ENCODE assay signal across 12 cellular contexts in the genomic region with DNA sequence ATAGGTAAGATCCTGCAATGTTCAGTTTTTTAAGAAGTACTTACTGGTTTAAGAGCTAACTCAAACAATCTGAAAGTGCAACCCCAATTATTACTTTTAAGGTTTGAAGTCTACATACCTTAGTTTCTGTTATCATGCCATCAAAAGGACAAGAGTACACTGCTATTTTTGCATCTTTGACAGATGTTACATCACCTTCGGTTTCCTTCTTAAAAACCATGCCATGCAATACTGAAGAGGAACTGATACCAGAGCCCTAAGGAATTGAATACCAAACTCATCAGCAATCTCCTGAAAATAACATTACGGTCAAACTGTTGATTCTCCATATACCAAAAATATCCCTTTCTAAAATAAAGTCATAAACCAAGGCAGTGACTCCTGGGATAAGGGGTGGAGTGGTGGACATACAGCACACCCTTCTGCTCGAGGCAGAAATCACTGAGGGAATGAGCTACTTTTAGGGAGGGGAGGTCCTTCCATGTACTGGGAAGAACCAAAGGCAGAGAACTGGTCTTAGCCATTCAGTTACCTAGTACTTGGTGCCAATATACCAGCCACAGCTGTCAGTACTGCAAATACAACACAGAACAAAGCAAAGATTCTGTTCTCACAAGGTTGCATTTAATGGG. TPM values are rescaled to one million over a fixed set of nuclear protein-coding genes. Genes with fewer than 3 reads are reported as not detected.
A peak's percentile ranks its signal among the peaks of the same experiment; 100 is the strongest.
DNase-seq lines count a peak whose midpoint lies in the region; ATAC-seq and TF ChIP-seq lines count a peak whose summit lies in the region.
"Had no signal": no experiment of that assay in that cellular context is flagged by ENCODE, and none has a peak within 500 bp of the region (broad histone marks: within the 10 kb centered on the region; RNA-seq: fewer than 3 reads in every experiment).

No MANE protein-coding gene starts in this region.

- H3K27ac Mint-ChIP-seq in CD14-positive monocyte = peak overlapping the region; percentile 74 to 90 (median 85)
- no peak overlapping the region for H3K27ac Mint-ChIP-seq in activated CD8-positive, alpha-beta T cell treated with anti-CD3 and anti-CD28 coated beads, Interleukin-2, amount 10 ng/mL, durations not matched to agents 7 days and 5 days
- no peak overlapping the region for H3K27ac Mint-ChIP-seq in CD4-positive, alpha-beta memory T cell

- H3K4me1 Mint-ChIP-seq in CD14-positive monocyte = peaks cover 14% of the 10 kb centered on the region
- H3K4me1 Mint-ChIP-seq in activated CD8-positive, alpha-beta T cell treated with anti-CD3 and anti-CD28 coated beads, Interleukin-2, amount 10 ng/mL, durations not matched to agents 7 days and 5 days (ENCODE audit: low read depth) = peaks cover 6% of the 10 kb centered on the region
- peaks cover 2 to 10% (median 5%) of the 10 kb centered on the region in 4 donors for H3K4me1 Mint-ChIP-seq in CD4-positive, alpha-beta memory T cell

- H3K27me3 ChIP-seq in CD4-positive, alpha-beta memory T cell (ENCODE audit: insufficient read depth, low read length) = no peaks in the 10 kb centered on the region
- no peaks in the 10 kb centered on the region for H3K27me3 ChIP-seq in uterus
- H3K27me3 ChIP-seq: BE2C, testis had no signal

- DNase-seq in CD14-positive monocyte (ENCODE audit: low spot score) = no peak
- DNase-seq in NB4 (ENCODE audit: low read depth) = peak; percentile 48
- DNase-seq in activated CD8-positive, alpha-beta T cell treated with anti-CD3 and anti-CD28 coated beads, Interleukin-2, amount 10 ng/mL, durations not matched to agents 7 days and 5 days = no peak
- no peak for DNase-seq in inferior parietal cortex (ENCODE audit: extremely low spot score)
- DNase-seq in CD4-positive, alpha-beta memory T cell = no peak
- DNase-seq in uterus = no peak
- DNase-seq: activated CD4-positive, alpha-beta T cell treated with anti-CD3 and anti-CD28 coated beads for 48 hours; BE2C; NCI-H82; testis had no signal

- TF ChIP-seq POLR2A in NB4 (IDR thresholded peaks at IDR 0.05; ENCODE audit: extremely low read depth, insufficient read length) = no peak
- no peak for TF ChIP-seq POLR2A in uterus (IDR thresholded peaks at IDR 0.05)

- peaks cover under 1% of the 10 kb centered on the region for H3K4me1 ChIP-seq in CD4-positive, alpha-beta memory T cell (ENCODE audit: insufficient read depth, low read length)
- no peaks in the 10 kb centered on the region for H3K4me1 ChIP-seq in uterus
- H3K4me1 ChIP-seq: BE2C, testis had no signal

- POLR2A ChIA-PET in activated CD8-positive, alpha-beta T cell treated with anti-CD3 and anti-CD28 coated beads, Interleukin-2, amount 10 ng/mL, durations not matched to agents 7 days and 5 days (lab: Charles Lee) = interaction anchor here (0.9 to 1.2 kb wide), 2 partner anchors 9 to 40 kb away, joined by 4 read pairs; partner anchors contain the start of genes CCT8 and USP16
- POLR2A ChIA-PET in CD4-positive, alpha-beta memory T cell (lab: Charles Lee; ENCODE audit: partially characterized antibody) = interaction anchor here (0.8 to 1.0 kb wide), 3 partner anchors 9 to 72 kb away, joined by 3 read pairs; partner anchors contain the start of genes CCT8 and LTN1

- intact Hi-C loops in CD14-positive monocyte (cut with micrococcal nuclease) (loop anchor here (5.0 to 10.0 kb wide), 2 partner anchors 33 to 80 kb away; no protein-coding TSS in a partner anchor), uterus (cut with DNase I; ENCODE audit: low total_unique reads) (no loop called here)
- intact Hi-C loops in CD4-positive, alpha-beta memory T cell (cut with micrococcal nuclease) = no loop called here

- H3K4me3 ChIP-seq in NB4 (ENCODE audit: low read depth, low read length) (no peak overlapping the region), uterus (no peak overlapping the region)
- H3K4me3 ChIP-seq in CD4-positive, alpha-beta memory T cell (ENCODE audit: low read length in 2 of 2) = no peak overlapping the region
- H3K4me3 ChIP-seq: testis had no signal

- H3K4me3 Mint-ChIP-seq in CD14-positive monocyte = peak overlapping the region in 1 of 2 donors; percentile 67
- no peak overlapping the region for H3K4me3 Mint-ChIP-seq in activated CD8-positive, alpha-beta T cell treated with anti-CD3 and anti-CD28 coated beads, Interleukin-2, amount 10 ng/mL, durations not matched to agents 7 days and 5 days
- H3K4me3 Mint-ChIP-seq in CD4-positive, alpha-beta memory T cell = no peak overlapping the region

- H3K36me3 ChIP-seq in CD4-positive, alpha-beta memory T cell (ENCODE audit: insufficient read depth, low read length) = peaks cover 79% of the 10 kb centered on the region
- no peaks in the 10 kb centered on the region for H3K36me3 ChIP-seq in uterus

- peak; percentile 93 for ATAC-seq in GM19043 (IDR thresholded peaks at IDR 0.05; ENCODE audit: low read depth, unreplicated experiment)
- ATAC-seq in HG02885 (IDR thresholded peaks at IDR 0.05; ENCODE audit: poor library complexity, unreplicated experiment) = peak; percentile 100
- no peak for ATAC-seq in activated CD8-positive, alpha-beta T cell treated with anti-CD3 and anti-CD28 coated beads, Interleukin-2, amount 10 ng/mL, durations not matched to agents 7 days and 5 days

- TF ChIP-seq CTCF in CD14-positive monocyte (IDR thresholded peaks at IDR 0.05) (no peak), NB4 (IDR thresholded peaks at IDR 0.05; ENCODE audit: low read depth, low read length) (no peak), uterus (IDR thresholded peaks at IDR 0.05) (no peak)

- H3K27me3 Mint-ChIP-seq in CD14-positive monocyte (ENCODE audit: low read depth in 3 of 3) = no peaks in the 10 kb centered on the region
- no peaks in the 10 kb centered on the region for H3K27me3 Mint-ChIP-seq in activated CD8-positive, alpha-beta T cell treated with anti-CD3 and anti-CD28 coated beads, Interleukin-2, amount 10 ng/mL, durations not matched to agents 7 days and 5 days (ENCODE audit: low read depth)
- H3K27me3 Mint-ChIP-seq in CD4-positive, alpha-beta memory T cell = no peaks in the 10 kb centered on the region

- no peaks in the 10 kb centered on the region for H3K9me3 Mint-ChIP-seq in CD14-positive monocyte
- H3K9me3 Mint-ChIP-seq in activated CD8-positive, alpha-beta T cell treated with anti-CD3 and anti-CD28 coated beads, Interleukin-2, amount 10 ng/mL, durations not matched to agents 7 days and 5 days (ENCODE audit: insufficient read depth) = no peaks in the 10 kb centered on the region
- no peaks in the 10 kb centered on the region for H3K9me3 Mint-ChIP-seq in CD4-positive, alpha-beta memory T cell

- CTCF ChIA-PET in activated CD8-positive, alpha-beta T cell treated with anti-CD3 and anti-CD28 coated beads, Interleukin-2, amount 10 ng/mL, durations not matched to agents 7 days and 5 days (lab: Charles Lee) = interaction anchor here (0.7 to 1.0 kb wide), 2 partner anchors 16 to 39 kb away, joined by 3 read pairs; no protein-coding TSS in a partner anchor
- CTCF ChIA-PET in CD4-positive, alpha-beta memory T cell (lab: Charles Lee; ENCODE audit: partially characterized antibody) = no interaction called here

- peaks cover 75 to 85% of the 10 kb centered on the region in 2 donors for H3K36me3 Mint-ChIP-seq in CD14-positive monocyte
- H3K36me3 Mint-ChIP-seq in activated CD8-positive, alpha-beta T cell treated with anti-CD3 and anti-CD28 coated beads, Interleukin-2, amount 10 ng/mL, durations not matched to agents 7 days and 5 days (ENCODE audit: low read depth) = peaks cover 75% of the 10 kb centered on the region
- H3K36me3 Mint-ChIP-seq in CD4-positive, alpha-beta memory T cell = peaks cover 55 to 84% of the 10 kb centered on the region in 2 donors

- H3K27ac ChIP-seq in CD4-positive, alpha-beta memory T cell (ENCODE audit: low read depth, low read length) = no peak overlapping the region
- H3K27ac ChIP-seq in uterus = no peak overlapping the region
- H3K27ac ChIP-seq: testis had no signal

- H3K9me3 ChIP-seq in CD4-positive, alpha-beta memory T cell (ENCODE audit: control insufficient read depth in 1 of 2, low read length in 2 of 2) = no peaks in the 10 kb centered on the region
- no peaks in the 10 kb centered on the region for H3K9me3 ChIP-seq in uterus
- H3K9me3 ChIP-seq: BE2C, testis had no signal

RNA-seq across cellular contexts. Expression of gene CCT8, which starts 8.5 kb away (rescaled TPM):
- polyA plus RNA-seq in CD14-positive monocyte = 100 to 1,000 TPM; 169 to 173 TPM
- total RNA-seq in activated CD8-positive, alpha-beta T cell treated with anti-CD3 and anti-CD28 coated beads, Interleukin-2, amount 10 ng/mL, durations not matched to agents 7 days and 5 days = 100 to 1,000 TPM; 243 to 246 TPM
- total RNA-seq in CD4-positive, alpha-beta memory T cell = 100 to 1,000 TPM; 109 to 114 TPM
- polyA plus RNA-seq in CD4-positive, alpha-beta memory T cell = 100 to 1,000 TPM; 130 to 173 TPM
- 100 to 1,000 TPM in 2 of 4 donors, 10 to 100 TPM in 2; 34.6 to 186 (median 115) TPM for total RNA-seq in uterus

RNA-seq across cellular contexts. Expression of gene USP16, which starts 40.5 kb away (rescaled TPM):
- 10 to 100 TPM; 11.6 to 23.6 TPM for polyA plus RNA-seq in CD14-positive monocyte
- 10 to 100 TPM; 31.8 to 33.7 TPM for total RNA-seq in activated CD8-positive, alpha-beta T cell treated with anti-CD3 and anti-CD28 coated beads, Interleukin-2, amount 10 ng/mL, durations not matched to agents 7 days and 5 days
- total RNA-seq in CD4-positive, alpha-beta memory T cell = 10 to 100 TPM; 53.5 to 57.2 TPM
- polyA plus RNA-seq in CD4-positive, alpha-beta memory T cell = 10 to 100 TPM; 19.6 to 39.8 TPM
- total RNA-seq in uterus = 10 to 100 TPM; 19.0 to 53.2 (median 44.4) TPM

RNA-seq across cellular contexts. Expression of gene RWDD2B, which starts 45.8 kb away (rescaled TPM):
- polyA plus RNA-seq in CD14-positive monocyte = 1 to 10 TPM; 4.7 to 5.2 TPM
- total RNA-seq in activated CD8-positive, alpha-beta T cell treated with anti-CD3 and anti-CD28 coated beads, Interleukin-2, amount 10 ng/mL, durations not matched to agents 7 days and 5 days = 1 to 10 TPM; 8.3 to 8.7 TPM
- total RNA-seq in CD4-positive, alpha-beta memory T cell = 1 to 10 TPM; 5.6 to 6.2 TPM
- polyA plus RNA-seq in CD4-positive, alpha-beta memory T cell = 1 to 10 TPM; 8.8 to 9.8 TPM
- total RNA-seq in uterus = 10 to 100 TPM in 3 of 4 donors, 1 to 10 TPM in 1; 7.7 to 16.2 (median 14.6) TPM

Comparison
In these comparisons a context has a peak if more than half of its experiments do, and no peak if none do; other contexts are left out.
1. H3K27ac Mint-ChIP-seq: peak in CD14-positive monocyte (7 of 7); none in activated CD8-positive, alpha-beta T cell treated with anti-CD3 and anti-CD28 coated beads, Interleukin-2, amount 10 ng/mL, durations not matched to agents 7 days and 5 days (single experiment) and CD4-positive, alpha-beta memory T cell (0 of 7).
2. intact Hi-C loops: an anchor here in CD14-positive monocyte (5.0 to 10.0 kb wide); none called in CD4-positive, alpha-beta memory T cell and uterus.